27 cellular contexts compared by ENCODE assay signal in genomic region chr17:49294126-49294525, GRCh38.
"Had no signal": no experiment of that assay in that cellular context is flagged by ENCODE, and none has a peak within 500 bp of the region (broad histone marks: within the 10 kb centered on the region; RNA-seq: fewer than 3 reads in every experiment).

No MANE protein-coding gene starts in this region.

- H3K27me3 ChIP-seq: adrenal gland, MG63, SJCRH30 had no signal

- H3K27ac Mint-ChIP-seq: activated B cell treated with CpG ODN at 0.5 μM for 24 hours; activated CD4-positive, alpha-beta memory T cell treated with anti-CD3 and anti-CD28 coated beads, Interleukin-2, amount 10 ng/mL, durations not matched to agents 7 days and 5 days; activated CD4-positive, alpha-beta T cell treated with anti-CD3 and anti-CD28 coated beads for 36 hours; activated naive CD4-positive, alpha-beta T cell treated with anti-CD3 and anti-CD28 coated beads for 36 hours; activated naive CD8-positive, alpha-beta T cell treated with anti-CD3 and anti-CD28 coated beads, Interleukin-2, amount 10 ng/mL, durations not matched to agents 7 days and 5 days had no signal

- H3K4me1 Mint-ChIP-seq: activated B cell treated with CpG ODN at 0.5 μM for 24 hours; activated naive CD8-positive, alpha-beta T cell treated with anti-CD3 and anti-CD28 coated beads, Interleukin-2, amount 10 ng/mL, durations not matched to agents 7 days and 5 days had no signal

- DNase-seq: activated B cell treated with CpG ODN at 0.5 μM for 24 hours; activated CD4-positive, alpha-beta memory T cell treated with anti-CD3 and anti-CD28 coated beads, Interleukin-2, amount 10 ng/mL, durations not matched to agents 7 days and 5 days; activated CD4-positive, alpha-beta T cell treated with anti-CD3 and anti-CD28 coated beads for 36 hours; activated CD4-positive, alpha-beta T cell treated with anti-CD3 and anti-CD28 coated beads, Interleukin-2, amount 50 U/mL, for 1 hour; activated gamma-delta T cell; activated naive CD4-positive, alpha-beta T cell treated with anti-CD3 and anti-CD28 coated beads for 36 hours; activated naive CD8-positive, alpha-beta T cell treated with anti-CD3 and anti-CD28 coated beads, Interleukin-2, amount 10 ng/mL, durations not matched to agents 7 days and 5 days; activated T-cell treated with anti-CD3 and anti-CD28 coated beads for 4 hours; adrenal gland; anterior cingulate cortex; cerebellar nuclear complex; MG63; NCI-H1105 treated with DMSO at 0.1 percent for 48 hours; NCI-H1436 treated with DMSO at 0.1 percent for 48 hours; NCI-H187; NCI-H2081; NCI-H510A treated with DMSO at 0.1 percent for 48 hours; NCI-H69; NK-92 treated with Interleukin-12 subunit alpha and Interleukin-12 subunit beta, amount 100 ng/mL, for 24 hours; Right ventricle myocardium superior; SJCRH30; T-cell; T-helper 2 cell; T1000 had no signal

- H3K27ac ChIP-seq: adrenal gland, RWPE1, SJCRH30 had no signal

- ATAC-seq: activated CD4-positive, alpha-beta T cell treated with anti-CD3 and anti-CD28 coated beads for 36 hours; Panc1; T-cell had no signal

- H3K9me3 Mint-ChIP-seq: activated B cell treated with CpG ODN at 0.5 μM for 24 hours; activated CD4-positive, alpha-beta memory T cell treated with anti-CD3 and anti-CD28 coated beads, Interleukin-2, amount 10 ng/mL, durations not matched to agents 7 days and 5 days; activated naive CD4-positive, alpha-beta T cell treated with anti-CD3 and anti-CD28 coated beads for 36 hours; activated naive CD8-positive, alpha-beta T cell treated with anti-CD3 and anti-CD28 coated beads, Interleukin-2, amount 10 ng/mL, durations not matched to agents 7 days and 5 days; T-cell had no signal

- H3K4me3 ChIP-seq: adrenal gland, MG63, SJCRH30 had no signal

- H3K27me3 Mint-ChIP-seq: activated B cell treated with CpG ODN at 0.5 μM for 24 hours; activated CD4-positive, alpha-beta memory T cell treated with anti-CD3 and anti-CD28 coated beads, Interleukin-2, amount 10 ng/mL, durations not matched to agents 7 days and 5 days; activated CD4-positive, alpha-beta T cell treated with anti-CD3 and anti-CD28 coated beads for 36 hours; activated naive CD8-positive, alpha-beta T cell treated with anti-CD3 and anti-CD28 coated beads, Interleukin-2, amount 10 ng/mL, durations not matched to agents 7 days and 5 days; T-cell had no signal

- H3K4me3 Mint-ChIP-seq: activated B cell treated with CpG ODN at 0.5 μM for 24 hours; activated CD4-positive, alpha-beta memory T cell treated with anti-CD3 and anti-CD28 coated beads, Interleukin-2, amount 10 ng/mL, durations not matched to agents 7 days and 5 days; activated CD4-positive, alpha-beta T cell treated with anti-CD3 and anti-CD28 coated beads for 36 hours; activated naive CD4-positive, alpha-beta T cell treated with anti-CD3 and anti-CD28 coated beads for 36 hours; activated naive CD8-positive, alpha-beta T cell treated with anti-CD3 and anti-CD28 coated beads, Interleukin-2, amount 10 ng/mL, durations not matched to agents 7 days and 5 days; T-cell had no signal

- FAIRE-seq: TTC549 had no signal
